20 cellular contexts compared by ENCODE assay signal in genomic region chr7:51080622-51081269, GRCh38.
DNase-seq lines count a peak whose midpoint lies in the region; ATAC-seq and TF ChIP-seq lines count a peak whose summit lies in the region.
"Had no signal": no experiment of that assay in that cellular context is flagged by ENCODE, and none has a peak within 500 bp of the region (broad histone marks: within the 10 kb centered on the region; RNA-seq: fewer than 3 reads in every experiment).

No MANE protein-coding gene starts in this region.

- H3K36me3 Mint-ChIP-seq in activated T-cell treated with anti-CD3 and anti-CD28 coated beads, Interleukin-2, amount 50 U/mL, for 4 hours (ENCODE audit: insufficient read depth): no peaks in the 10 kb centered on the region
- H3K36me3 Mint-ChIP-seq: naive thymus-derived CD8-positive, alpha-beta T cell; stimulated activated naive B cell treated with anti-CD40 and anti-IgM and Interleukin-4, amounts not matched to agents 10 μg/mL and 1 μg/mL and 100 μg/mL, for 72 hours had no signal

- ATAC-seq in activated T-cell treated with anti-CD3 and anti-CD28 coated beads, Interleukin-2, amount 50 U/mL, for 4 hours: no peak
- ATAC-seq in HG03378 (IDR thresholded peaks at IDR 0.05; ENCODE audit: unreplicated experiment): no peak
- ATAC-seq: naive thymus-derived CD8-positive, alpha-beta T cell; stimulated activated naive B cell treated with anti-CD40 and anti-IgM and Interleukin-4, amounts not matched to agents 10 μg/mL and 1 μg/mL and 100 μg/mL, for 72 hours had no signal

- H3K4me1 Mint-ChIP-seq in activated T-cell treated with anti-CD3 and anti-CD28 coated beads, Interleukin-2, amount 50 U/mL, for 4 hours (ENCODE audit: low read depth): no peaks in the 10 kb centered on the region

- H3K27ac ChIP-seq in Peyer's patch: peak overlapping the region in 3 of 4 donors; percentile 32 to 72 (median 69)
- peak overlapping the region; percentile 76 for H3K27ac ChIP-seq in left ventricle myocardium inferior (replicated peaks)
- H3K27ac ChIP-seq: prostate gland, SJCRH30, tibial artery had no signal

- no peaks in the 10 kb centered on the region for H3K9me3 Mint-ChIP-seq in activated T-cell treated with anti-CD3 and anti-CD28 coated beads, Interleukin-2, amount 50 U/mL, for 4 hours
- H3K9me3 Mint-ChIP-seq: naive thymus-derived CD8-positive, alpha-beta T cell; stimulated activated naive B cell treated with anti-CD40 and anti-IgM and Interleukin-4, amounts not matched to agents 10 μg/mL and 1 μg/mL and 100 μg/mL, for 72 hours had no signal

- H3K4me3 ChIP-seq in H7 (ENCODE audit: insufficient read depth, low read depth, low read length) (no peak overlapping the region), Peyer's patch (no peak overlapping the region), left ventricle myocardium inferior (no peak overlapping the region)
- H3K4me3 ChIP-seq: prostate gland, SJCRH30, tibial artery had no signal

- no peak for TF ChIP-seq POLR2A in Peyer's patch (IDR thresholded peaks at IDR 0.05)

- TF ChIP-seq CTCF in Peyer's patch (IDR thresholded peaks at IDR 0.05) (no peak), left ventricle myocardium inferior (IDR thresholded peaks at IDR 0.05; ENCODE audit: borderline replicate concordance) (no peak)

- H3K9me3 ChIP-seq in Peyer's patch (no peaks in the 10 kb centered on the region), left ventricle myocardium inferior (replicated peaks) (no peaks in the 10 kb centered on the region)
- H3K9me3 ChIP-seq: Caco-2, prostate gland, SJCRH30, tibial artery had no signal

- no peaks in the 10 kb centered on the region for H3K27me3 Mint-ChIP-seq in activated T-cell treated with anti-CD3 and anti-CD28 coated beads, Interleukin-2, amount 50 U/mL, for 4 hours (ENCODE audit: low read depth)
- H3K27me3 Mint-ChIP-seq: stimulated activated naive B cell treated with anti-CD40 and anti-IgM and Interleukin-4, amounts not matched to agents 10 μg/mL and 1 μg/mL and 100 μg/mL, for 72 hours had no signal

- no peak overlapping the region for H3K4me3 Mint-ChIP-seq in activated T-cell treated with anti-CD3 and anti-CD28 coated beads, Interleukin-2, amount 50 U/mL, for 4 hours
- H3K4me3 Mint-ChIP-seq: naive thymus-derived CD8-positive, alpha-beta T cell; stimulated activated naive B cell treated with anti-CD40 and anti-IgM and Interleukin-4, amounts not matched to agents 10 μg/mL and 1 μg/mL and 100 μg/mL, for 72 hours had no signal

- intact Hi-C loops in left ventricle myocardium inferior (cut with micrococcal nuclease): no loop called here

- DNase-seq in H7 (peak; percentile 85), Peyer's patch (peak in 1 of 3 donors; percentile 69), left ventricle myocardium inferior (no peak), midbrain (lab: John Stamatoyannopoulos, UW) (peak; percentile 16), NCI-H187 (lab: John Stamatoyannopoulos, UW) (no peak)
- DNase-seq in activated T-cell treated with anti-CD3 and anti-CD28 coated beads, Interleukin-2, amount 50 U/mL, for 4 hours: no peak
- no peak for DNase-seq in activated CD4-positive, alpha-beta T cell treated with anti-CD3 and anti-CD28 coated beads, Interleukin-2, amount 50 U/mL, for 4 hours
- DNase-seq: activated CD4-positive, CD25-positive, alpha-beta regulatory T cell treated with anti-CD3 and anti-CD28 coated beads, Interleukin-2, amount 50 U/mL, for 72 hours; activated gamma-delta T cell; Caco-2; cerebellar nuclear complex; GF-D8; naive thymus-derived CD8-positive, alpha-beta T cell; NCI-H510A; SJCRH30; stimulated activated naive B cell treated with anti-CD40 and anti-IgM and Interleukin-4, amounts not matched to agents 10 μg/mL and 1 μg/mL and 100 μg/mL, for 72 hours; T-helper 9 cell; tibial artery had no signal

- H3K27me3 ChIP-seq in H7 (ENCODE audit: control insufficient read depth, insufficient read depth, low read length) (no peaks in the 10 kb centered on the region), Peyer's patch (no peaks in the 10 kb centered on the region), left ventricle myocardium inferior (ENCODE audit: low read depth) (no peaks in the 10 kb centered on the region)
- H3K27me3 ChIP-seq: tibial artery had no signal

- peaks cover 2% of the 10 kb centered on the region for H3K36me3 ChIP-seq in H7 (replicated peaks; ENCODE audit: control insufficient read depth, insufficient read depth, low read length)
- peaks cover 0 to 13% (median 0%) of the 10 kb centered on the region in 3 donors for H3K36me3 ChIP-seq in Peyer's patch
- H3K36me3 ChIP-seq in left ventricle myocardium inferior: no peaks in the 10 kb centered on the region
- H3K36me3 ChIP-seq: prostate gland, SJCRH30, tibial artery had no signal

- H3K4me1 ChIP-seq in Peyer's patch (peaks cover 0 to 13% (median 0%) of the 10 kb centered on the region in 4 donors), left ventricle myocardium inferior (peaks cover 62% of the 10 kb centered on the region)
- H3K4me1 ChIP-seq: Caco-2, prostate gland, SJCRH30, tibial artery had no signal

Comparison
In these comparisons a context has a peak if more than half of its experiments do, and no peak if none do; other contexts are left out.
1. DNase-seq: peak in H7 (single experiment) and midbrain (single experiment); none in left ventricle myocardium inferior (single experiment), activated T-cell treated with anti-CD3 and anti-CD28 coated beads, Interleukin-2, amount 50 U/mL, for 4 hours (single experiment), NCI-H187 (0 of 2) and activated CD4-positive, alpha-beta T cell treated with anti-CD3 and anti-CD28 coated beads, Interleukin-2, amount 50 U/mL, for 4 hours (0 of 2).